ENCODE assay signal across 22 cellular contexts in genomic region chr1:29808141-29808995, GRCh38.
DNase-seq lines count a peak whose midpoint lies in the region; ATAC-seq, FAIRE-seq and TF ChIP-seq lines count a peak whose summit lies in the region.
"Had no signal": no experiment of that assay in that cellular context is flagged by ENCODE, and none has a peak within 500 bp of the region (broad histone marks: within the 10 kb centered on the region; RNA-seq: fewer than 3 reads in every experiment).

No MANE protein-coding gene starts in this region.

- H3K14ac ChIP-seq in H9 (ENCODE audit: insufficient read depth, low read length), result no peak overlapping the region; the same call in 1 of the 2 replicates

- H2BK5ac ChIP-seq in H9 (ENCODE audit: insufficient read length, low read length), result no peak overlapping the region

- peak; percentile 23 for DNase-seq in activated CD8-positive, alpha-beta memory T cell treated with anti-CD3 and anti-CD28 coated beads, Interleukin-2, amount 10 ng/mL, durations not matched to agents 7 days and 5 days
- DNase-seq in activated CD8-positive, alpha-beta memory T cell treated with anti-CD3 and anti-CD28 coated beads, Interleukin-2, amount 50 U/mL, for 4 hours, result no peak
- peak; percentile 14 for DNase-seq in H9
- peak; percentile 29 for DNase-seq in islet precursor cell
- peak; percentile 14 for DNase-seq in stimulated activated CD8-positive, alpha-beta memory T cell treated with anti-CD3 and anti-CD28 coated beads, Interleukin-4, amount 100 ng/mL, for 48 hours
- DNase-seq in SIG-M5 (lab: John Stamatoyannopoulos, UW), result no peak
- no peak for DNase-seq in activated CD4-positive, CD25-positive, alpha-beta regulatory T cell (lab: John Stamatoyannopoulos, UW)
- DNase-seq in urothelium cell line (ENCODE audit: low spot score), result no peak
- DNase-seq: GF-D8, GOT3, HFFc6, NCI-H1092, NCI-H146, NCI-H2081, NCI-H510A, NCI-H82, PC-3 had no signal

- no peaks in the 10 kb centered on the region for H3K4me1 Mint-ChIP-seq in activated CD8-positive, alpha-beta memory T cell treated with anti-CD3 and anti-CD28 coated beads, Interleukin-2, amount 10 ng/mL, durations not matched to agents 7 days and 5 days
- peaks cover 3 to 22% of the 10 kb centered on the region in 2 experiments for H3K4me1 Mint-ChIP-seq in H9
- H3K4me1 Mint-ChIP-seq: CD14-positive monocyte had no signal

- no peaks in the 10 kb centered on the region for H3K36me3 Mint-ChIP-seq in activated CD8-positive, alpha-beta memory T cell treated with anti-CD3 and anti-CD28 coated beads, Interleukin-2, amount 10 ng/mL, durations not matched to agents 7 days and 5 days
- H3K36me3 Mint-ChIP-seq in H9 (ENCODE audit: insufficient read depth in 1 of 3, low read depth in 3 of 3), result no peaks in the 10 kb centered on the region
- H3K36me3 Mint-ChIP-seq: CD14-positive monocyte had no signal

- no peaks in the 10 kb centered on the region for H3K79me1 ChIP-seq in H9 (ENCODE audit: insufficient read depth, low read depth, low read length, poor library complexity, severe bottlenecking)

- H3K18ac ChIP-seq in H9 (ENCODE audit: insufficient read length, low read depth, low read length), result no peak overlapping the region

- no peak overlapping the region for H2BK12ac ChIP-seq in H9 (ENCODE audit: insufficient read length, low read depth, low read length)

- H3K9ac ChIP-seq in H9 (ENCODE audit: extremely low read depth, insufficient read length, low read length), result no peak overlapping the region

- H3K27me3 Mint-ChIP-seq in activated CD8-positive, alpha-beta memory T cell treated with anti-CD3 and anti-CD28 coated beads, Interleukin-2, amount 10 ng/mL, durations not matched to agents 7 days and 5 days, result no peaks in the 10 kb centered on the region
- H3K27me3 Mint-ChIP-seq in H9 (ENCODE audit: low read depth), result no peaks in the 10 kb centered on the region

- no peak overlapping the region for H3T11ph ChIP-seq in H9 (ENCODE audit: low read length)

- H2AFZ ChIP-seq in H9 (ENCODE audit: low read length), result no peak overlapping the region

- H3K9me3 Mint-ChIP-seq in activated CD8-positive, alpha-beta memory T cell treated with anti-CD3 and anti-CD28 coated beads, Interleukin-2, amount 10 ng/mL, durations not matched to agents 7 days and 5 days (ENCODE audit: low read depth), result no peaks in the 10 kb centered on the region
- no peaks in the 10 kb centered on the region for H3K9me3 Mint-ChIP-seq in H9
- H3K9me3 Mint-ChIP-seq: CD14-positive monocyte, HFFc6 had no signal

- H2AK5ac ChIP-seq in H9 (ENCODE audit: insufficient read length, low read length), result no peak overlapping the region

- no peak overlapping the region for H2BK20ac ChIP-seq in H9 (ENCODE audit: low read depth, low read length, poor library complexity, severe bottlenecking)

- H2BK120ac ChIP-seq in H9 (ENCODE audit: low read depth, low read length, poor library complexity, severe bottlenecking), result no peak overlapping the region

- no peaks in the 10 kb centered on the region for H4K20me1 ChIP-seq in H9 (ENCODE audit: control insufficient read depth, insufficient read depth, insufficient read length)

- H4K8ac ChIP-seq in H9 (replicated peaks; ENCODE audit: insufficient read length, low read depth, low read length), result no peak overlapping the region

- H3K56ac ChIP-seq in H9 (ENCODE audit: insufficient read length, low read depth, low read length), result no peak overlapping the region

- no peaks in the 10 kb centered on the region for H3K4me1 ChIP-seq in H9 (ENCODE audit: insufficient read depth, low read length)

- no peak overlapping the region for H4K91ac ChIP-seq in H9 (ENCODE audit: insufficient read length, low read depth, low read length)

- H3K4me3 Mint-ChIP-seq in activated CD8-positive, alpha-beta memory T cell treated with anti-CD3 and anti-CD28 coated beads, Interleukin-2, amount 10 ng/mL, durations not matched to agents 7 days and 5 days, result no peak overlapping the region
- H3K4me3 Mint-ChIP-seq in H9, result no peak overlapping the region
- H3K4me3 Mint-ChIP-seq: CD14-positive monocyte, HFFc6 had no signal

- H3K79me2 ChIP-seq in H9 (ENCODE audit: insufficient read depth, low read length), result no peaks in the 10 kb centered on the region

- H4K5ac ChIP-seq in H9 (ENCODE audit: insufficient read length, low read depth, low read length), result no peak overlapping the region

- H3K4ac ChIP-seq in H9 (ENCODE audit: low read depth, low read length), result no peak overlapping the region

- H3K27ac Mint-ChIP-seq in activated CD8-positive, alpha-beta memory T cell treated with anti-CD3 and anti-CD28 coated beads, Interleukin-2, amount 10 ng/mL, durations not matched to agents 7 days and 5 days, result no peak overlapping the region
- no peak overlapping the region; a peak in 1 of 7 replicates for H3K27ac Mint-ChIP-seq in H9
- H3K27ac Mint-ChIP-seq: CD14-positive monocyte, HFFc6 had no signal

- no peaks in the 10 kb centered on the region for H3K9me3 ChIP-seq in H9 (ENCODE audit: control insufficient read depth, low read depth, low read length)

- CTCF ChIA-PET in activated CD8-positive, alpha-beta memory T cell treated with anti-CD3 and anti-CD28 coated beads, Interleukin-2, amount 10 ng/mL, durations not matched to agents 7 days and 5 days (lab: Charles Lee), result no interaction called here

- no peak overlapping the region for H2BK15ac ChIP-seq in H9 (ENCODE audit: low read depth, low read length)

- TF ChIP-seq CTCF in H9 (conservative IDR thresholded peaks at IDR 0.05), result no peak

- no peak for FAIRE-seq in urothelium cell line (lab: Jason Lieb, UNC)
- FAIRE-seq: A204.1, GM12891, GM18507 had no signal

- no CpG with 5 or more reads among the region's 8 CpGs for WGBS in H9 (ENCODE audit: extremely low coverage, insufficient read length, low lambda C conversion rate)

- no peak overlapping the region for H3K23ac ChIP-seq in H9 (ENCODE audit: insufficient read length, low read depth, low read length)

- no peak overlapping the region for H3K4me2 ChIP-seq in H9 (ENCODE audit: insufficient read depth, insufficient read length, low read length)

- ATAC-seq in activated CD8-positive, alpha-beta memory T cell treated with anti-CD3 and anti-CD28 coated beads, Interleukin-2, amount 10 ng/mL, durations not matched to agents 7 days and 5 days, result no peak
- ATAC-seq: PC-3 had no signal

- H3K27me3 ChIP-seq in H9 (ENCODE audit: insufficient read depth, low read length), result no peaks in the 10 kb centered on the region

- no peak overlapping the region for H3K27ac ChIP-seq in H9 (ENCODE audit: insufficient read length, low read depth, low read length)
- H3K27ac ChIP-seq: RWPE1 had no signal

- no peaks in the 10 kb centered on the region for H3K23me2 ChIP-seq in H9 (ENCODE audit: insufficient read length, low read depth, low read length, poor library complexity, severe bottlenecking)

Comparison
In these comparisons a context has a peak if more than half of its experiments do, and no peak if none do; other contexts are left out.
1. DNase-seq: peak in activated CD8-positive, alpha-beta memory T cell treated with anti-CD3 and anti-CD28 coated beads, Interleukin-2, amount 10 ng/mL, durations not matched to agents 7 days and 5 days (single experiment), H9 (single experiment), islet precursor cell (single experiment) and stimulated activated CD8-positive, alpha-beta memory T cell treated with anti-CD3 and anti-CD28 coated beads, Interleukin-4, amount 100 ng/mL, for 48 hours (single experiment); none in activated CD8-positive, alpha-beta memory T cell treated with anti-CD3 and anti-CD28 coated beads, Interleukin-2, amount 50 U/mL, for 4 hours (single experiment), SIG-M5 (single experiment), activated CD4-positive, CD25-positive, alpha-beta regulatory T cell (0 of 4) and urothelium cell line (single experiment).